In genomic region chr11:23569547-23569946, GRCh38 we compare ENCODE assay signal across 13 cellular contexts.
DNase-seq lines count a peak whose midpoint lies in the region; ATAC-seq and TF ChIP-seq lines count a peak whose summit lies in the region.
"Had no signal": no experiment of that assay in that cellular context is flagged by ENCODE, and none has a peak within 500 bp of the region (broad histone marks: within the 10 kb centered on the region; RNA-seq: fewer than 3 reads in every experiment).

No MANE protein-coding gene starts in this region.

- peak; percentile 10 for DNase-seq in NK-92 treated with Interleukin-12 subunit alpha and Interleukin-12 subunit beta, amount 100 ng/mL, for 24 hours (lab: John Stamatoyannopoulos, UW)
- no peak for DNase-seq in NK-92 (lab: John Stamatoyannopoulos, UW; ENCODE audit: unreplicated experiment)
- DNase-seq in superior temporal gyrus (ENCODE audit: extremely low spot score): no peak
- DNase-seq in SW480 (ENCODE audit: low spot score): no peak
- no peak for DNase-seq in right cardiac atrium
- no peak for DNase-seq in activated CD4-positive, alpha-beta T cell treated with anti-CD3 and anti-CD28 coated beads for 48 hours
- DNase-seq: activated CD4-positive, alpha-beta T cell treated with anti-CD3 and anti-CD28 coated beads, Interleukin-2, amount 50 U/mL, for 1 hour; anterior cingulate cortex; NCI-H510A treated with DMSO at 0.1 percent for 48 hours had no signal

- H3K4me3 ChIP-seq in Loucy (ENCODE audit: low read length, poor library complexity, severe bottlenecking): peak overlapping the region; percentile 27
- no peak overlapping the region for H3K4me3 ChIP-seq in right cardiac atrium (ENCODE audit: low read length)
- H3K4me3 ChIP-seq: smooth muscle cell had no signal

- WGBS in right cardiac atrium: 70% methylated on average over 3 of the region's 3 CpGs

- H3K4me1 ChIP-seq in Loucy (ENCODE audit: insufficient read depth, low read length, poor library complexity, severe bottlenecking): peaks cover 56% of the 10 kb centered on the region
- H3K4me1 ChIP-seq in right cardiac atrium (ENCODE audit: control insufficient read depth, insufficient read depth, low read length): no peaks in the 10 kb centered on the region

- H3K27ac ChIP-seq in right cardiac atrium (ENCODE audit: low read length): no peak overlapping the region
- H3K27ac ChIP-seq: 22Rv1 had no signal

- peak overlapping the region; percentile 57; the same call in 1 of the 2 replicates for H2AFZ ChIP-seq in Loucy (ENCODE audit: low read length)

- H3K4me2 ChIP-seq in Loucy (ENCODE audit: low read depth, low read length, poor library complexity, severe bottlenecking): peak overlapping the region; percentile 49
- H3K4me2 ChIP-seq: smooth muscle cell had no signal

- H3K27me3 ChIP-seq in Loucy (ENCODE audit: insufficient read depth, low read length, poor library complexity, severe bottlenecking) (no peaks in the 10 kb centered on the region), right cardiac atrium (ENCODE audit: control insufficient read depth, insufficient read depth) (no peaks in the 10 kb centered on the region)

- H3K9me3 ChIP-seq in Loucy (ENCODE audit: insufficient read depth, low read depth, low read length) (no peaks in the 10 kb centered on the region), right cardiac atrium (ENCODE audit: control insufficient read depth, low read length) (no peaks in the 10 kb centered on the region)

- intact Hi-C loops in right cardiac atrium (cut with DNase I): no loop called here

- H3K79me2 ChIP-seq in Loucy (ENCODE audit: insufficient read depth, low read length): no peaks in the 10 kb centered on the region

- H3K36me3 ChIP-seq in Loucy (ENCODE audit: insufficient read depth, low read length): no peaks in the 10 kb centered on the region

- no peaks in the 10 kb centered on the region for H3K9me2 ChIP-seq in Loucy (replicated peaks; ENCODE audit: low read depth, low read length)

- H3F3A ChIP-seq in Loucy (ENCODE audit: low read depth): peaks cover 26% of the 10 kb centered on the region

- TF ChIP-seq CTCF in Loucy (conservative IDR thresholded peaks at IDR 0.05; ENCODE audit: low read length): peak; percentile 26; the same call in 1 of the 2 replicates

- no peaks in the 10 kb centered on the region for H4K20me1 ChIP-seq in Loucy (ENCODE audit: insufficient read depth, low read length, poor library complexity, severe bottlenecking)

- peak overlapping the region; percentile 38 for H3K9ac ChIP-seq in Loucy (ENCODE audit: low read depth, low read length, poor library complexity, severe bottlenecking)

- ATAC-seq in HG02885 (IDR thresholded peaks at IDR 0.05; ENCODE audit: poor library complexity, unreplicated experiment) (peak; percentile 45), right cardiac atrium (no peak)
